In the genomic region with DNA sequence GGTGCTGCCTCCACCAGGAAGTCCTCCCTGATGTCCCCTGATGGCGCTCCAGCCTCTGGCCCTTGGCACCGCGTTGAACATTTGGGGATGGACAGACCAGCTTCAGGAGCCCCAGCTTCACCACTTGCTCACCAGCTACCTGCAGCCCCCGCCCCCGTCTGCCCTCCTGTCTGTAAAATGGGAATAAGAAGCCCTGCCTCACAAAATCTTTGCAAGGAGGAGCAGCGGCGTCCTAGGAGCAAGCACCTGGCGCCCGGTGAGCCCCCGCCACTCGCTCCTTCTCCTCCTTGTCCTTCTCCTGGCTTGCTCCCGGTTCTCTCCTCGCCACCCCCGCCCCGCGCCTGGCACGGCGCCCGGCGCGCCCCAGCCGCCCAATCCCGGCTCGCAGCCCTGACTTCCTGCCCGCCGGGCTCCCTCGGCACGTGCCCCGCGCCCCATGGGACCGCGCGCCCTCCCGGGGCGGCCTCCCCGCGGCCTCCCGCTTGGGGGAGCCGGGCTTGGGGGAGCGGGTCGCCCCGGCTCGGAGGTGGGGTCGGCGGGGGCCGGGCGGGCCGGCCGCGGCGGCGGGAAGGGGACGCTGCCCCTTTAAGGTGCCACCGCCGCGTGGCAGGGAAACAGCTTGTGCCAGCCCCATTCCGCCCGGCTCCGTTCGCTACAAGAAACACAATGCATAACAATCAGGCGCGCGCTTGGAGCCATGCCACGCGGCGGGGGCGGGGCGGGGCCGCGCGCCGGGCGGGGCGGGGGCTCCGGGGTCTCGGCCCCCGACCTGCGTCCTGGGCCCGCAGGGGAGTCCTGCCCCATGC, we compare ENCODE assay signal across 8 cellular contexts. TPM values are rescaled to one million over a fixed set of nuclear protein-coding genes. Genes with fewer than 3 reads are reported as not detected.
DNase-seq lines count a peak whose midpoint lies in the region; ATAC-seq lines count a peak whose summit lies in the region.

No MANE protein-coding gene starts in this region.

- WGBS in mesendoderm (ENCODE audit: extremely low coverage, insufficient coverage, low lambda C conversion rate) = no CpG with 5 or more reads among the region's 79 CpGs

- H2AK5ac ChIP-seq in mesendoderm (ENCODE audit: low read length) = no peak overlapping the region

- peaks cover 26% of the 10 kb centered on the region for H3K27me3 ChIP-seq in mesendoderm (ENCODE audit: insufficient read depth, low read length, poor library complexity)

- no peaks in the 10 kb centered on the region for H3K4me1 ChIP-seq in mesendoderm (ENCODE audit: control insufficient read depth, low read depth, low read length)

- H3K27ac Mint-ChIP-seq in activated CD4-positive, alpha-beta T cell treated with anti-CD3 and anti-CD28 coated beads, Interleukin-2, amount 10 ng/mL, durations not matched to agents 7 days and 5 days = no peak overlapping the region
- peak overlapping the region; percentile 81 for H3K27ac Mint-ChIP-seq in stimulated activated memory B cell treated with anti-CD40 and anti-IgM and Interleukin-4, amounts not matched to agents 10 μg/mL and 1 μg/mL and 100 μg/mL, for 72 hours

- H3K4me1 Mint-ChIP-seq in activated CD4-positive, alpha-beta T cell treated with anti-CD3 and anti-CD28 coated beads, Interleukin-2, amount 10 ng/mL, durations not matched to agents 7 days and 5 days = peaks cover 13% of the 10 kb centered on the region
- peaks cover 40% of the 10 kb centered on the region for H3K4me1 Mint-ChIP-seq in stimulated activated memory B cell treated with anti-CD40 and anti-IgM and Interleukin-4, amounts not matched to agents 10 μg/mL and 1 μg/mL and 100 μg/mL, for 72 hours

- POLR2A ChIA-PET in activated CD4-positive, alpha-beta T cell treated with anti-CD3 and anti-CD28 coated beads, Interleukin-2, amount 10 ng/mL, durations not matched to agents 7 days and 5 days (lab: Charles Lee) = no interaction called here

- no peak overlapping the region for H3K27ac ChIP-seq in mesendoderm (ENCODE audit: low read depth, low read length)

- peak overlapping the region; percentile 48 for H3K9ac ChIP-seq in mesendoderm (ENCODE audit: low read length)

- peak; percentile 24 for DNase-seq in NK-92 treated with Interleukin-12 subunit alpha and Interleukin-12 subunit beta, amount 100 ng/mL, for 24 hours (lab: John Stamatoyannopoulos, UW)
- DNase-seq in NK-92 (lab: John Stamatoyannopoulos, UW; ENCODE audit: unreplicated experiment) (no peak), NCI-H226 (peak; percentile 63), dermis blood vessel endothelial cell (peak; percentile 76), mesendoderm (no peak)
- peak; percentile 61 for DNase-seq in activated CD4-positive, alpha-beta T cell treated with anti-CD3 and anti-CD28 coated beads, Interleukin-2, amount 10 ng/mL, durations not matched to agents 7 days and 5 days

- no peak overlapping the region for H2BK120ac ChIP-seq in mesendoderm (ENCODE audit: low read depth, low read length)

- no peak overlapping the region for H2BK15ac ChIP-seq in mesendoderm (replicated peaks; ENCODE audit: low read depth)

- peak overlapping the region; percentile 44 for H3K4me2 ChIP-seq in mesendoderm (ENCODE audit: low read length)

- ATAC-seq in stimulated activated memory B cell treated with anti-CD40 and anti-IgM and Interleukin-4, amounts not matched to agents 10 μg/mL and 1 μg/mL and 100 μg/mL, for 72 hours = peak; percentile 64
- ATAC-seq in GM18868 (IDR thresholded peaks at IDR 0.05; ENCODE audit: unreplicated experiment) = no peak

- H3K4ac ChIP-seq in mesendoderm (ENCODE audit: low read depth, low read length) = no peak overlapping the region

- no peak overlapping the region for H3K18ac ChIP-seq in mesendoderm (ENCODE audit: low read length)

- H2BK5ac ChIP-seq in mesendoderm (ENCODE audit: low read length) = no peak overlapping the region

- H3K4me3 Mint-ChIP-seq in activated CD4-positive, alpha-beta T cell treated with anti-CD3 and anti-CD28 coated beads, Interleukin-2, amount 10 ng/mL, durations not matched to agents 7 days and 5 days = peak overlapping the region; percentile 74
- H3K4me3 Mint-ChIP-seq in stimulated activated memory B cell treated with anti-CD40 and anti-IgM and Interleukin-4, amounts not matched to agents 10 μg/mL and 1 μg/mL and 100 μg/mL, for 72 hours = peak overlapping the region; percentile 85

- no peak overlapping the region for H4K5ac ChIP-seq in mesendoderm (ENCODE audit: low read length)

- H4K8ac ChIP-seq in mesendoderm (ENCODE audit: low read depth, low read length) = no peak overlapping the region

- H3K23ac ChIP-seq in mesendoderm (ENCODE audit: low read length) = no peak overlapping the region

- H3K4me3 ChIP-seq in mesendoderm (ENCODE audit: low read length) = no peak overlapping the region

- H3K79me2 ChIP-seq in mesendoderm (ENCODE audit: control insufficient read depth, insufficient read depth, low read length) = no peaks in the 10 kb centered on the region

- no peaks in the 10 kb centered on the region for H3K36me3 Mint-ChIP-seq in activated CD4-positive, alpha-beta T cell treated with anti-CD3 and anti-CD28 coated beads, Interleukin-2, amount 10 ng/mL, durations not matched to agents 7 days and 5 days (ENCODE audit: low read depth)
- H3K36me3 Mint-ChIP-seq in stimulated activated memory B cell treated with anti-CD40 and anti-IgM and Interleukin-4, amounts not matched to agents 10 μg/mL and 1 μg/mL and 100 μg/mL, for 72 hours = no peaks in the 10 kb centered on the region

- no peaks in the 10 kb centered on the region for H3K79me1 ChIP-seq in mesendoderm (ENCODE audit: low read length)

- no peaks in the 10 kb centered on the region for H3K36me3 ChIP-seq in mesendoderm (ENCODE audit: control insufficient read depth, insufficient read depth, low read length)

- CTCF ChIA-PET in activated CD4-positive, alpha-beta T cell treated with anti-CD3 and anti-CD28 coated beads, Interleukin-2, amount 10 ng/mL, durations not matched to agents 7 days and 5 days (lab: Charles Lee) = interaction anchor here (1.8 kb wide), 1 partner anchor 112 kb away, joined by 5 read pairs; a partner anchor contains a TSS

- H3K9me3 Mint-ChIP-seq in activated CD4-positive, alpha-beta T cell treated with anti-CD3 and anti-CD28 coated beads, Interleukin-2, amount 10 ng/mL, durations not matched to agents 7 days and 5 days = no peaks in the 10 kb centered on the region
- H3K9me3 Mint-ChIP-seq in stimulated activated memory B cell treated with anti-CD40 and anti-IgM and Interleukin-4, amounts not matched to agents 10 μg/mL and 1 μg/mL and 100 μg/mL, for 72 hours = no peaks in the 10 kb centered on the region

- H3K27me3 Mint-ChIP-seq in activated CD4-positive, alpha-beta T cell treated with anti-CD3 and anti-CD28 coated beads, Interleukin-2, amount 10 ng/mL, durations not matched to agents 7 days and 5 days = peaks cover 39% of the 10 kb centered on the region
- H3K27me3 Mint-ChIP-seq in stimulated activated memory B cell treated with anti-CD40 and anti-IgM and Interleukin-4, amounts not matched to agents 10 μg/mL and 1 μg/mL and 100 μg/mL, for 72 hours = peaks cover 32% of the 10 kb centered on the region

- peak overlapping the region; percentile 56 for H3K56ac ChIP-seq in mesendoderm (ENCODE audit: low read length)

RNA-seq across cellular contexts. Expression of a gene that starts 9.1 kb away (rescaled TPM):
- total RNA-seq in activated CD4-positive, alpha-beta T cell treated with anti-CD3 and anti-CD28 coated beads, Interleukin-2, amount 10 ng/mL, durations not matched to agents 7 days and 5 days = not detected
- total RNA-seq in dermis blood vessel endothelial cell = not detected in 2 replicates
- polyA plus RNA-seq in mesendoderm (2013, experiment 1 of 2) = 1.7 TPM
- 1.8 TPM for polyA plus RNA-seq in mesendoderm (2013, experiment 2 of 2)

RNA-seq across cellular contexts. Expression of a gene that starts 9.9 kb away (rescaled TPM):
- total RNA-seq in activated CD4-positive, alpha-beta T cell treated with anti-CD3 and anti-CD28 coated beads, Interleukin-2, amount 10 ng/mL, durations not matched to agents 7 days and 5 days = not detected
- not detected in 2 replicates for total RNA-seq in dermis blood vessel endothelial cell
- polyA plus RNA-seq in mesendoderm (2013, experiment 1 of 2) = 0.01 TPM
- polyA plus RNA-seq in mesendoderm (2013, experiment 2 of 2) = 0.01 TPM

RNA-seq across cellular contexts. Expression of a gene that starts 19.3 kb away (rescaled TPM):
- total RNA-seq in activated CD4-positive, alpha-beta T cell treated with anti-CD3 and anti-CD28 coated beads, Interleukin-2, amount 10 ng/mL, durations not matched to agents 7 days and 5 days = 10 to 100 TPM; 70.0 to 72.8 TPM
- 46.6 and 73.2 TPM in 2 replicates for total RNA-seq in dermis blood vessel endothelial cell
- 48.2 TPM for polyA plus RNA-seq in mesendoderm (2013, experiment 1 of 2)
- 45.8 TPM for polyA plus RNA-seq in mesendoderm (2013, experiment 2 of 2)

RNA-seq across cellular contexts. Expression of a gene that starts 47.5 kb away (rescaled TPM):
- 1 to 10 TPM; 2.0 to 2.1 TPM for total RNA-seq in activated CD4-positive, alpha-beta T cell treated with anti-CD3 and anti-CD28 coated beads, Interleukin-2, amount 10 ng/mL, durations not matched to agents 7 days and 5 days
- total RNA-seq in dermis blood vessel endothelial cell = 0.60 and 0.68 TPM in 2 replicates
- 0.10 TPM for polyA plus RNA-seq in mesendoderm (2013, experiment 1 of 2)
- 0.08 TPM for polyA plus RNA-seq in mesendoderm (2013, experiment 2 of 2)

RNA-seq across cellular contexts. Expression of a gene that starts 50.6 kb away (rescaled TPM):
- total RNA-seq in activated CD4-positive, alpha-beta T cell treated with anti-CD3 and anti-CD28 coated beads, Interleukin-2, amount 10 ng/mL, durations not matched to agents 7 days and 5 days = under 1 TPM in 1 of 2 experiments, not detected in 1; 0.19 TPM
- total RNA-seq in dermis blood vessel endothelial cell = 1.2 and 1.7 TPM in 2 replicates
- polyA plus RNA-seq in mesendoderm (2013, experiment 1 of 2) = 0.81 TPM
- 0.63 TPM for polyA plus RNA-seq in mesendoderm (2013, experiment 2 of 2)

Comparison
In these comparisons a context has a peak if more than half of its experiments do, and no peak if none do; other contexts are left out.
1. DNase-seq: peak in NK-92 treated with Interleukin-12 subunit alpha and Interleukin-12 subunit beta, amount 100 ng/mL, for 24 hours (single experiment), NCI-H226 (single experiment), activated CD4-positive, alpha-beta T cell treated with anti-CD3 and anti-CD28 coated beads, Interleukin-2, amount 10 ng/mL, durations not matched to agents 7 days and 5 days (single experiment) and dermis blood vessel endothelial cell (single experiment); none in NK-92 (single experiment) and mesendoderm (single experiment).